11 cellular contexts compared by ENCODE assay signal in genomic region chr2:179460530-179460929, GRCh38.
DNase-seq lines count a peak whose midpoint lies in the region; ATAC-seq, FAIRE-seq and TF ChIP-seq lines count a peak whose summit lies in the region.
"Had no signal": no experiment of that assay in that cellular context is flagged by ENCODE, and none has a peak within 500 bp of the region (broad histone marks: within the 10 kb centered on the region; RNA-seq: fewer than 3 reads in every experiment).

No MANE protein-coding gene starts in this region.

- DNase-seq in activated CD4-positive, alpha-beta T cell treated with anti-CD3 and anti-CD28 coated beads for 36 hours, result peak; percentile 51
- DNase-seq in activated CD4-positive, alpha-beta T cell treated with anti-CD3 and anti-CD28 coated beads, Interleukin-2, amount 50 U/mL, for 4 hours, result no peak
- DNase-seq in RKO (ENCODE audit: low spot score), result peak; percentile 83
- DNase-seq in fibroblast of lung (ENCODE audit: low read depth in 2 of 2), result peak; percentile 95 to 96
- DNase-seq in stimulated activated CD4-positive, alpha-beta T cell treated with anti-CD3 and anti-CD28 coated beads, Interleukin-4, amount 100 ng/mL, for 24 hours, result peak; percentile 11
- DNase-seq in frontal cortex (ENCODE audit: low spot score in 2 of 2), result no peak
- DNase-seq: activated naive CD4-positive, alpha-beta T cell treated with anti-CD3 and anti-CD28 coated beads, Interleukin-2, amount 50 U/mL, for 16 hours; BE2C; RPMI8226 had no signal

- peak overlapping the region; percentile 86 for H3K27ac ChIP-seq in fibroblast of lung (ENCODE audit: insufficient read depth, low read length)

- no peak overlapping the region for H3K4me3 Mint-ChIP-seq in activated CD4-positive, alpha-beta T cell treated with anti-CD3 and anti-CD28 coated beads for 36 hours

- H2AFZ ChIP-seq in fibroblast of lung (ENCODE audit: low read length), result peak overlapping the region; percentile 3

- no peaks in the 10 kb centered on the region for H3K36me3 Mint-ChIP-seq in activated CD4-positive, alpha-beta T cell treated with anti-CD3 and anti-CD28 coated beads for 36 hours (ENCODE audit: low read depth)

- peak; percentile 84 for ATAC-seq in activated CD4-positive, alpha-beta T cell treated with anti-CD3 and anti-CD28 coated beads for 36 hours
- ATAC-seq in HG02884 (IDR thresholded peaks at IDR 0.05; ENCODE audit: unreplicated experiment) (no peak), GM18861 (IDR thresholded peaks at IDR 0.05; ENCODE audit: unreplicated experiment) (no peak)

- H3K4me1 Mint-ChIP-seq in activated CD4-positive, alpha-beta T cell treated with anti-CD3 and anti-CD28 coated beads for 36 hours, result peaks cover 6% of the 10 kb centered on the region

- H3K27me3 ChIP-seq in fibroblast of lung (ENCODE audit: control insufficient read depth, insufficient read depth, low read length), result no peaks in the 10 kb centered on the region
- H3K27me3 ChIP-seq: BE2C had no signal

- H3K4me3 ChIP-seq in fibroblast of lung (replicated peaks in 1 of 4; ENCODE audit: control extremely low read depth in 1 of 4, insufficient read depth in 1 of 4, low read depth in 3 of 4, low read length in 4 of 4), result no peak overlapping the region

- no peaks in the 10 kb centered on the region for H3K79me2 ChIP-seq in fibroblast of lung (ENCODE audit: control insufficient read depth, insufficient read depth, low read length)

- no peak overlapping the region for H3K9ac ChIP-seq in fibroblast of lung (ENCODE audit: insufficient read depth, low read length)

- peaks cover 2% of the 10 kb centered on the region for H3K4me1 ChIP-seq in fibroblast of lung (ENCODE audit: control insufficient read depth, extremely low read depth, insufficient read depth, low read length)
- H3K4me1 ChIP-seq: BE2C had no signal

- intact Hi-C loops in activated CD4-positive, alpha-beta T cell treated with anti-CD3 and anti-CD28 coated beads for 36 hours (cut with DNase I, micrococcal nuclease), result no loop called here

- peaks cover 3% of the 10 kb centered on the region for H3K9me3 ChIP-seq in fibroblast of lung (ENCODE audit: control insufficient read depth, insufficient read depth, low read depth, low read length)
- H3K9me3 ChIP-seq: BE2C had no signal

- H4K20me1 ChIP-seq in fibroblast of lung (ENCODE audit: control insufficient read depth, extremely low read depth, insufficient read depth, low read length), result no peaks in the 10 kb centered on the region

- POLR2A ChIA-PET in activated CD4-positive, alpha-beta T cell treated with anti-CD3 and anti-CD28 coated beads for 36 hours (lab: Charles Lee), result no interaction called here

- CTCF ChIA-PET in activated CD4-positive, alpha-beta T cell treated with anti-CD3 and anti-CD28 coated beads for 36 hours (lab: Charles Lee), result no interaction called here

- TF ChIP-seq CTCF in fibroblast of lung (conservative IDR thresholded peaks at IDR 0.05 in 1 of 2, IDR thresholded peaks at IDR 0.05 in 1 of 2; ENCODE audit: low read depth in 1 of 2, low read length in 2 of 2), result no peak

- H3K27me3 Mint-ChIP-seq in activated CD4-positive, alpha-beta T cell treated with anti-CD3 and anti-CD28 coated beads for 36 hours, result peaks cover 3% of the 10 kb centered on the region

- H3K36me3 ChIP-seq in fibroblast of lung (ENCODE audit: control insufficient read depth, insufficient read depth, low read length), result no peaks in the 10 kb centered on the region
- H3K36me3 ChIP-seq: BE2C had no signal

- no peak overlapping the region for H3K27ac Mint-ChIP-seq in activated CD4-positive, alpha-beta T cell treated with anti-CD3 and anti-CD28 coated beads for 36 hours

- peaks cover 7% of the 10 kb centered on the region for H3K9me3 Mint-ChIP-seq in activated CD4-positive, alpha-beta T cell treated with anti-CD3 and anti-CD28 coated beads for 36 hours (ENCODE audit: low read depth)

- no peak for FAIRE-seq in frontal cortex (lab: Jason Lieb, UNC)

- no peak overlapping the region for H3K4me2 ChIP-seq in fibroblast of lung (ENCODE audit: extremely low read depth, insufficient read depth, low read length)

Comparison
In these comparisons a context has a peak if more than half of its experiments do, and no peak if none do; other contexts are left out.
1. DNase-seq: peak in activated CD4-positive, alpha-beta T cell treated with anti-CD3 and anti-CD28 coated beads for 36 hours (single experiment), RKO (single experiment), fibroblast of lung (2 of 2) and stimulated activated CD4-positive, alpha-beta T cell treated with anti-CD3 and anti-CD28 coated beads, Interleukin-4, amount 100 ng/mL, for 24 hours (single experiment); none in activated CD4-positive, alpha-beta T cell treated with anti-CD3 and anti-CD28 coated beads, Interleukin-2, amount 50 U/mL, for 4 hours (0 of 2) and frontal cortex (0 of 2).